ENCODE assay signal across 14 cellular contexts in the genomic region with DNA sequence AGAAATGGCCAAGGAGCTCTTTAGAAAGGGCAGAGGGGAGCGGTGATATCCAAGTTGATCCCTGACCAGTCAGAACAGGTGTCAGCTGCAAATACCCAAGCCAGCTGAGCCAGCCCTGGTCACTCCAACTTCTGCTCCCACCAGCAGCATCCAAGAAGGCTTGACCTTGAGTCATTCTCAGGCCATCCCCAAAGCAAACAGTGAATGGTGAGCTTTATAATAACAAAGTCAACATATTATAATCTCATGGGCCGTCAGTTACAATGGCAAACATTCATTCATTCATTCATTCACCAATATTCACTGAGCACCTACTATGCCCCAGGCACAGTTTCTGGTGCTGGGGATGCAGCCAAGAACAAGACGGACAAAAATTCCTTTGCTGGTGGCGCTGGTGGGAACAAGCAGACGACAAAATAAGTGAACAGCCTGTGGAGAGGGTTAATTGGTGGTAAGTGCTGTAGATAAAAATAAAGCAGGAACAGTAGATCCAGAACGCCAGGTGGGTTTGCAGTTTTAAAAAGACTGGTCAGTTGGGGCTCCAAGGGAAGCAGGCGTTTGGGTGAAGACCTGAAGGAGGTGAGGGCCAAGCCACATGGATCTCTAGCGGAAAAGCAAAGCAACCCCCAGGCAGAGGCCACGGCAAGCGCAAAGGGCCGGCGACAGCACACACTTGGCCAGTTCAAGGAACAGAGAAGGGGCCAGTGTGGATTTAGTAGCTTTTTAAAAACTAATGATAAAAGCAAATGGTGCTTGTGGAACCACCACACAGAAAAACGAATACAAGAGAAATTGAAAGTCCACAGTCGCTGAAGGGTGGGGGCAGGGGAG.
DNase-seq lines count a peak whose midpoint lies in the region; ATAC-seq, FAIRE-seq and TF ChIP-seq lines count a peak whose summit lies in the region.
"Had no signal": no experiment of that assay in that cellular context is flagged by ENCODE, and none has a peak within 500 bp of the region (broad histone marks: within the 10 kb centered on the region; RNA-seq: fewer than 3 reads in every experiment).

No MANE protein-coding gene starts in this region.

- CTCF ChIA-PET in OCI-LY7 (lab: Charles Lee; ENCODE audit: unreplicated experiment) = no interaction called here

- H3K9me2 ChIP-seq in OCI-LY7 (ENCODE audit: insufficient read depth, low read length) = no peaks in the 10 kb centered on the region

- intact Hi-C loops in Right ventricle myocardium superior (cut with DNase I) (no loop called here), cardiac septum (cut with DNase I) (loop anchor here (2.0 to 5.0 kb wide), 4 partner anchors 68 to 100 kb away; no protein-coding TSS in a partner anchor), pancreas (cut with DNase I) (loop anchor here in 1 of 3 donors (10.0 kb wide), 1 partner anchor 76 kb away; no protein-coding TSS in a partner anchor), OCI-LY7 (cut with micrococcal nuclease; ENCODE audit: unreplicated experiment) (no loop called here)

- peak overlapping the region; percentile 13 for H3K9ac ChIP-seq in fibroblast of lung (ENCODE audit: insufficient read depth, low read length)

- ATAC-seq in Right ventricle myocardium superior (ENCODE audit: poor library complexity) (no peak), pancreas (no peak), HG03521 (IDR thresholded peaks at IDR 0.05; ENCODE audit: unreplicated experiment) (no peak)

- H3K27ac ChIP-seq in fibroblast of lung (ENCODE audit: insufficient read depth, low read length) (peak overlapping the region; percentile 76), pancreas (peak overlapping the region; percentile 65 to 86 (median 80)), urinary bladder (ENCODE audit: low read depth) (peak overlapping the region; percentile 87), OCI-LY7 (ENCODE audit: low read depth, low read length, poor library complexity, severe bottlenecking) (no peak overlapping the region)

- no peak overlapping the region for H2AFZ ChIP-seq in fibroblast of lung (ENCODE audit: low read length)
- H2AFZ ChIP-seq in OCI-LY7 (ENCODE audit: low read length) = no peak overlapping the region

- no TSS peak for BruUV-seq in OCI-LY7 (replicated peaks; lab: Mats Ljungman, UMichigan)

- no peaks in the 10 kb centered on the region for H3K79me2 ChIP-seq in fibroblast of lung (ENCODE audit: control insufficient read depth, insufficient read depth, low read length)
- no peaks in the 10 kb centered on the region for H3K79me2 ChIP-seq in OCI-LY7 (ENCODE audit: insufficient read depth, low read depth, low read length)

- H3K4me1 ChIP-seq in fibroblast of lung (ENCODE audit: control insufficient read depth, extremely low read depth, insufficient read depth, low read length) (peaks cover 16% of the 10 kb centered on the region), pancreas (peaks cover 24 to 37% (median 26%) of the 10 kb centered on the region in 3 donors), urinary bladder (ENCODE audit: insufficient read depth) (no peaks in the 10 kb centered on the region), OCI-LY7 (ENCODE audit: insufficient read depth, low read length, poor library complexity, severe bottlenecking) (peaks cover 10% of the 10 kb centered on the region)

- H3K36me3 ChIP-seq in fibroblast of lung (ENCODE audit: control insufficient read depth, insufficient read depth, low read length) = no peaks in the 10 kb centered on the region
- no peaks in the 10 kb centered on the region for H3K36me3 ChIP-seq in pancreas
- no peaks in the 10 kb centered on the region for H3K36me3 ChIP-seq in urinary bladder (ENCODE audit: insufficient read depth)
- H3K36me3 ChIP-seq in OCI-LY7 (ENCODE audit: insufficient read depth, low read length) = no peaks in the 10 kb centered on the region

- peak; percentile 38 for DNase-seq in Right ventricle myocardium superior
- DNase-seq in cardiac septum (ENCODE audit: low spot score) = no peak
- DNase-seq in fibroblast of lung (ENCODE audit: low read depth in 2 of 2) = no peak
- no peak for DNase-seq in pancreas
- no peak for DNase-seq in OCI-LY7 (ENCODE audit: low spot score)
- DNase-seq in effector CD8-positive, alpha-beta T cell (lab: John Stamatoyannopoulos, UW) = no peak
- DNase-seq: ACHN; activated naive CD8-positive, alpha-beta T cell treated with anti-CD3 and anti-CD28 coated beads, Interleukin-2, amount 10 ng/mL, durations not matched to agents 7 days and 5 days; cortex of kidney; DMS 273 treated with DMSO at 0.1 percent for 48 hours; NCI-H510A treated with DMSO at 0.1 percent for 48 hours; occipital lobe had no signal

- TF ChIP-seq CTCF in fibroblast of lung (conservative IDR thresholded peaks at IDR 0.05 in 1 of 2, IDR thresholded peaks at IDR 0.05 in 1 of 2; ENCODE audit: low read depth in 1 of 2, low read length in 2 of 2) = no peak
- no peak for TF ChIP-seq CTCF in pancreas (IDR thresholded peaks at IDR 0.05)
- no peak for TF ChIP-seq CTCF in OCI-LY7 (conservative IDR thresholded peaks at IDR 0.05; ENCODE audit: low read length)

- POLR2A ChIA-PET in OCI-LY7 (lab: Charles Lee) = no interaction called here

- H4K20me1 ChIP-seq in fibroblast of lung (ENCODE audit: control insufficient read depth, extremely low read depth, insufficient read depth, low read length) (no peaks in the 10 kb centered on the region), OCI-LY7 (ENCODE audit: insufficient read depth, low read length) (no peaks in the 10 kb centered on the region)

- no peaks in the 10 kb centered on the region for H3K27me3 ChIP-seq in fibroblast of lung (ENCODE audit: control insufficient read depth, insufficient read depth, low read length)
- no peaks in the 10 kb centered on the region for H3K27me3 ChIP-seq in pancreas

- peak overlapping the region in 2 of 4 experiments; percentile 8 to 42 for H3K4me3 ChIP-seq in fibroblast of lung (replicated peaks in 1 of 4; ENCODE audit: control extremely low read depth in 1 of 4, insufficient read depth in 1 of 4, low read depth in 3 of 4, low read length in 4 of 4)
- H3K4me3 ChIP-seq in pancreas = peak overlapping the region in 1 of 4 donors; percentile 10
- no peak overlapping the region for H3K4me3 ChIP-seq in urinary bladder (ENCODE audit: low read depth, low read length)
- H3K4me3 ChIP-seq in OCI-LY7 (ENCODE audit: low read depth, low read length, poor library complexity, severe bottlenecking) = no peak overlapping the region

- 62 to 64% methylated on average over 14 of the region's 14 CpGs for WGBS in pancreas, 2 donors
- 62% methylated on average over 14 of the region's 14 CpGs for WGBS in urinary bladder

- H3K9me3 ChIP-seq in fibroblast of lung (ENCODE audit: control insufficient read depth, insufficient read depth, low read depth, low read length) (no peaks in the 10 kb centered on the region), pancreas (no peaks in the 10 kb centered on the region), OCI-LY7 (ENCODE audit: low read length) (no peaks in the 10 kb centered on the region)

- no peak for FAIRE-seq in pancreas (lab: Jason Lieb, UNC)

- H3K4me2 ChIP-seq in fibroblast of lung (ENCODE audit: extremely low read depth, insufficient read depth, low read length) (peak overlapping the region; percentile 81), OCI-LY7 (ENCODE audit: low read length) (no peak overlapping the region)
